17 cellular contexts compared by ENCODE assay signal in the genomic region with DNA sequence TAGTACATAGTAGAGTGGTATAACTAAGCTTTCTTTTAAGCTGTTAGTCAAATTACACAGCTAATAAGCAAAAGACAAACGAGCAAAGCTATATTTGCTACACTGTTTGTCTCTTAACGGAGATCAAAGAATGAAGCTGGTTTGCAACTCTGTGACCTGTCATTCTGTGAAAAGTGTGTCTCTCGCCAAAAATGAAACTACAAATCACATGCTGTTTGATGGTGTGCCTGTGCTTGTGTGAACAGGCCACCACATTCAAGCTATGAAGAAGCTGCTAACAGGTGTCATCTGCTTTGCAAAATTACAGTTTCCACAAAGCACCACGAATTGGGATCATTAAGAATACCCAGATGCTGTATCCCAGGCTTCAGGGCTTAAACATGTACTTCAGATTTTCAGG.
DNase-seq lines count a peak whose midpoint lies in the region; ATAC-seq lines count a peak whose summit lies in the region.
"Had no signal": no experiment of that assay in that cellular context is flagged by ENCODE, and none has a peak within 500 bp of the region (broad histone marks: within the 10 kb centered on the region; RNA-seq: fewer than 3 reads in every experiment).

No MANE protein-coding gene starts in this region.

- no peaks in the 10 kb centered on the region for H3K9me3 Mint-ChIP-seq in T-helper 2 cell treated with Interferon-gamma antibody and Interleukin-4, amounts not matched to agents 5 μg/mL and 100 μg/mL, for 36 hours
- H3K9me3 Mint-ChIP-seq: naive thymus-derived CD4-positive, alpha-beta T cell had no signal

- no peaks in the 10 kb centered on the region for H3K27me3 Mint-ChIP-seq in T-helper 2 cell treated with Interferon-gamma antibody and Interleukin-4, amounts not matched to agents 5 μg/mL and 100 μg/mL, for 36 hours (ENCODE audit: low read depth)
- H3K27me3 Mint-ChIP-seq: B cell; naive thymus-derived CD4-positive, alpha-beta T cell had no signal

- peak; percentile 96 for ATAC-seq in GM18868 (IDR thresholded peaks at IDR 0.05; ENCODE audit: unreplicated experiment)
- peak; percentile 36 for ATAC-seq in HG03060 (IDR thresholded peaks at IDR 0.05; ENCODE audit: low read depth, unreplicated experiment)
- no peak for ATAC-seq in activated CD4-positive, CD25-positive, alpha-beta regulatory T cell treated with anti-CD3 and anti-CD28 coated beads, Interleukin-2, amount 50 U/mL, for 24 hours
- ATAC-seq in GM19324 (IDR thresholded peaks at IDR 0.05; ENCODE audit: low FRiP score, unreplicated experiment), result no peak
- ATAC-seq: naive thymus-derived CD4-positive, alpha-beta T cell had no signal

- DNase-seq in COR-L47 (lab: John Stamatoyannopoulos, UW) (peak; percentile 39), NCI-H345 treated with DMSO at 0.1 percent for 48 hours (lab: John Stamatoyannopoulos, UW; ENCODE audit: unreplicated experiment) (no peak)
- no peak for DNase-seq in T-helper 2 cell treated with Interferon-gamma antibody and Interleukin-4, amounts not matched to agents 5 μg/mL and 100 μg/mL, for 36 hours (ENCODE audit: low spot score)
- no peak for DNase-seq in stimulated activated CD8-positive, alpha-beta memory T cell treated with anti-CD3 and anti-CD28 coated beads, Interleukin-4, amount 100 ng/mL, for 48 hours
- DNase-seq: activated CD4-positive, alpha-beta T cell treated with anti-CD3 and anti-CD28 coated beads, Interleukin-2, amount 50 U/mL, for 1 hour; activated gamma-delta T cell treated with Interleukin-2 at 50 U/mL for 16 hours; KBM-7; kidney glomerular epithelial cell; naive thymus-derived CD4-positive, alpha-beta T cell; NCI-H2029; right lobe of liver; SW 1271 had no signal

- no peaks in the 10 kb centered on the region for H3K36me3 Mint-ChIP-seq in T-helper 2 cell treated with Interferon-gamma antibody and Interleukin-4, amounts not matched to agents 5 μg/mL and 100 μg/mL, for 36 hours (ENCODE audit: low read depth)
- H3K36me3 Mint-ChIP-seq: naive thymus-derived CD4-positive, alpha-beta T cell had no signal

- peak overlapping the region; percentile 47 for H3K4me3 Mint-ChIP-seq in T-helper 2 cell treated with Interferon-gamma antibody and Interleukin-4, amounts not matched to agents 5 μg/mL and 100 μg/mL, for 36 hours
- H3K4me3 Mint-ChIP-seq: B cell had no signal

- no peaks in the 10 kb centered on the region for H3K4me1 Mint-ChIP-seq in T-helper 2 cell treated with Interferon-gamma antibody and Interleukin-4, amounts not matched to agents 5 μg/mL and 100 μg/mL, for 36 hours (ENCODE audit: low read depth)
- H3K4me1 Mint-ChIP-seq: B cell had no signal

- H3K27ac Mint-ChIP-seq in T-helper 2 cell treated with Interferon-gamma antibody and Interleukin-4, amounts not matched to agents 5 μg/mL and 100 μg/mL, for 36 hours, result no peak overlapping the region
- H3K27ac Mint-ChIP-seq: B cell; naive thymus-derived CD4-positive, alpha-beta T cell had no signal

Comparison
In these comparisons a context has a peak if more than half of its experiments do, and no peak if none do; other contexts are left out.
1. ATAC-seq: peak in GM18868 (single experiment) and HG03060 (single experiment); none in activated CD4-positive, CD25-positive, alpha-beta regulatory T cell treated with anti-CD3 and anti-CD28 coated beads, Interleukin-2, amount 50 U/mL, for 24 hours (0 of 2) and GM19324 (single experiment).